ENCODE assay signal across 9 cellular contexts in genomic region chr11:93718057-93718563, GRCh38.
A peak's percentile ranks its signal among the peaks of the same experiment; 100 is the strongest.
DNase-seq lines count a peak whose midpoint lies in the region; ATAC-seq and TF ChIP-seq lines count a peak whose summit lies in the region.
"Had no signal": no experiment of that assay in that cellular context is flagged by ENCODE, and none has a peak within 500 bp of the region (broad histone marks: within the 10 kb centered on the region; RNA-seq: fewer than 3 reads in every experiment).

No MANE protein-coding gene starts in this region.

- H3K9me2 ChIP-seq in MM.1S (replicated peaks; ENCODE audit: insufficient read depth, low read length): no peaks in the 10 kb centered on the region

- H4K20me1 ChIP-seq in MM.1S (ENCODE audit: insufficient read depth, low read length): no peaks in the 10 kb centered on the region

- H3K79me2 ChIP-seq in MM.1S (ENCODE audit: low read length): peaks cover 19% of the 10 kb centered on the region

- ATAC-seq in GM18505 (IDR thresholded peaks at IDR 0.05; ENCODE audit: unreplicated experiment) (peak; percentile 78), GM21825 (IDR thresholded peaks at IDR 0.05; ENCODE audit: unreplicated experiment) (peak; percentile 90)
- ATAC-seq: HCT116 had no signal

- H3K9me3 ChIP-seq in MM.1S (replicated peaks; ENCODE audit: insufficient read depth, low read length): no peaks in the 10 kb centered on the region

- H3K4me3 ChIP-seq in MM.1S (ENCODE audit: low read length): no peak overlapping the region

- no peak overlapping the region for H3K9ac ChIP-seq in MM.1S (ENCODE audit: low read length)

- DNase-seq in MM.1S (no peak), germinal center (ENCODE audit: low spot score) (peak; percentile 78), HCEC 1CT (no peak), NCI-H2227 treated with DMSO at 0.1 percent for 48 hours (lab: John Stamatoyannopoulos, UW) (no peak), head of caudate nucleus (no peak), GM03348 (ENCODE audit: low spot score) (no peak)

- peak overlapping the region; percentile 50; the same call in 1 of the 2 replicates for H3K27ac ChIP-seq in MM.1S (ENCODE audit: low read length)

- peaks cover 17% of the 10 kb centered on the region for H3K4me1 ChIP-seq in MM.1S (ENCODE audit: low read length)

- H3K27me3 ChIP-seq in MM.1S (replicated peaks; ENCODE audit: insufficient read depth, low read length): no peaks in the 10 kb centered on the region

- intact Hi-C loops in head of caudate nucleus (cut with DNase I): no loop called here

- H3K36me3 ChIP-seq in MM.1S (replicated peaks; ENCODE audit: insufficient read depth, low read length): peaks cover 6% of the 10 kb centered on the region

- no peak for TF ChIP-seq POLR2A in GM18505 (IDR thresholded peaks at IDR 0.05; ENCODE audit: borderline replicate concordance, extremely low read depth, insufficient read depth, insufficient read length)

- peak overlapping the region; percentile 25; the same call in 1 of the 2 replicates for H3K4me2 ChIP-seq in MM.1S (ENCODE audit: low read depth, low read length)

- H2AFZ ChIP-seq in MM.1S (ENCODE audit: low read length): 0 out of 2 replicates have a peak overlapping the region, but pooled peaks have one; percentile 16

- TF ChIP-seq CTCF in MM.1S (IDR thresholded peaks at IDR 0.05; ENCODE audit: low read length): no peak

- H3F3A ChIP-seq in MM.1S (ENCODE audit: insufficient read depth, low read length): peaks cover 8% of the 10 kb centered on the region; the same call in 1 of the 2 replicates
